Comparison of ENCODE assay signal across 22 cellular contexts in genomic region chr22:47299879-47300697, GRCh38.
"Had no signal": no experiment of that assay in that cellular context is flagged by ENCODE, and none has a peak within 500 bp of the region (broad histone marks: within the 10 kb centered on the region; RNA-seq: fewer than 3 reads in every experiment).

No MANE protein-coding gene starts in this region.

- H3K27ac ChIP-seq: esophagus squamous epithelium, gastroesophageal sphincter, lower lobe of right lung, testis, upper lobe of right lung had no signal

- ATAC-seq: activated naive CD4-positive, alpha-beta T cell treated with anti-CD3 and anti-CD28 coated beads, Interleukin-2, amount 50 U/mL, for 72 hours; activated T-helper 17 cell treated with anti-CD3 and anti-CD28 coated beads, Interleukin-2, amount 50 U/mL, for 72 hours; effector memory CD8-positive, alpha-beta T cell; gastroesophageal sphincter; left lobe of liver; lower lobe of right lung; naive thymus-derived CD4-positive, alpha-beta T cell; stimulated activated naive B cell treated with anti-CD40 and anti-IgM and Interleukin-4, amounts not matched to agents 10 μg/mL and 1 μg/mL and 100 μg/mL, for 72 hours; upper lobe of right lung had no signal

- H3K27me3 ChIP-seq: testis, upper lobe of right lung had no signal

- H3K27ac Mint-ChIP-seq: activated CD4-positive, alpha-beta memory T cell treated with anti-CD3 and anti-CD28 coated beads for 36 hours; activated T-cell treated with anti-CD3 and anti-CD28 coated beads, Interleukin-2, amount 50 U/mL, for 24 hours; activated T-helper 17 cell treated with anti-CD3 and anti-CD28 coated beads, Interleukin-2, amount 50 U/mL, for 72 hours; brain; effector memory CD8-positive, alpha-beta T cell; progenitor cell of endocrine pancreas; stimulated activated naive B cell treated with anti-CD40 and anti-IgM and Interleukin-4, amounts not matched to agents 10 μg/mL and 1 μg/mL and 100 μg/mL, for 72 hours had no signal

- H3K36me3 ChIP-seq: esophagus squamous epithelium, gastroesophageal sphincter, lower lobe of right lung, upper lobe of right lung had no signal

- H3K27me3 Mint-ChIP-seq: activated CD4-positive, alpha-beta memory T cell treated with anti-CD3 and anti-CD28 coated beads for 36 hours; progenitor cell of endocrine pancreas had no signal

- H3K4me1 ChIP-seq: esophagus squamous epithelium, gastroesophageal sphincter, lower lobe of right lung, testis, upper lobe of right lung had no signal

- H3K4me3 Mint-ChIP-seq: activated CD4-positive, alpha-beta memory T cell treated with anti-CD3 and anti-CD28 coated beads for 36 hours; activated T-cell treated with anti-CD3 and anti-CD28 coated beads, Interleukin-2, amount 50 U/mL, for 24 hours; activated T-helper 17 cell treated with anti-CD3 and anti-CD28 coated beads, Interleukin-2, amount 50 U/mL, for 72 hours; brain; effector memory CD8-positive, alpha-beta T cell; naive thymus-derived CD4-positive, alpha-beta T cell; neural crest cell; stimulated activated naive B cell treated with anti-CD40 and anti-IgM and Interleukin-4, amounts not matched to agents 10 μg/mL and 1 μg/mL and 100 μg/mL, for 72 hours had no signal

- H3K9me3 Mint-ChIP-seq: activated CD4-positive, alpha-beta memory T cell treated with anti-CD3 and anti-CD28 coated beads for 36 hours; activated naive CD4-positive, alpha-beta T cell treated with anti-CD3 and anti-CD28 coated beads, Interleukin-2, amount 50 U/mL, for 72 hours; activated T-cell treated with anti-CD3 and anti-CD28 coated beads, Interleukin-2, amount 50 U/mL, for 24 hours; activated T-helper 17 cell treated with anti-CD3 and anti-CD28 coated beads, Interleukin-2, amount 50 U/mL, for 72 hours; neural crest cell had no signal

- H3K4me1 Mint-ChIP-seq: activated T-helper 17 cell treated with anti-CD3 and anti-CD28 coated beads, Interleukin-2, amount 50 U/mL, for 72 hours; brain; neural crest cell; stimulated activated naive B cell treated with anti-CD40 and anti-IgM and Interleukin-4, amounts not matched to agents 10 μg/mL and 1 μg/mL and 100 μg/mL, for 72 hours had no signal

- DNase-seq: activated CD4-positive, alpha-beta memory T cell treated with anti-CD3 and anti-CD28 coated beads for 36 hours; activated CD4-positive, alpha-beta T cell treated with anti-CD3 and anti-CD28 coated beads for 48 hours; activated T-cell treated with anti-CD3 and anti-CD28 coated beads, Interleukin-2, amount 50 U/mL, for 24 hours; caudate nucleus; effector memory CD8-positive, alpha-beta T cell; esophagus squamous epithelium; kidney; lower lobe of right lung; naive thymus-derived CD4-positive, alpha-beta T cell; retina; stimulated activated CD4-positive, alpha-beta T cell treated with anti-CD3 and anti-CD28 coated beads, Interleukin-2, amount 100 ng/mL, for 48 hours; stimulated activated CD8-positive, alpha-beta memory T cell treated with anti-CD3 and anti-CD28 coated beads, Interleukin-4, amount 100 ng/mL, for 48 hours; stimulated activated naive B cell treated with anti-CD40 and anti-IgM and Interleukin-4, amounts not matched to agents 10 μg/mL and 1 μg/mL and 100 μg/mL, for 72 hours; testis; upper lobe of right lung had no signal

- H3K9me3 ChIP-seq: esophagus squamous epithelium, gastroesophageal sphincter, lower lobe of right lung, testis, upper lobe of right lung had no signal

- H3K4me3 ChIP-seq: esophagus squamous epithelium, gastroesophageal sphincter, lower lobe of right lung, testis, upper lobe of right lung had no signal

- H3K36me3 Mint-ChIP-seq: activated CD4-positive, alpha-beta memory T cell treated with anti-CD3 and anti-CD28 coated beads for 36 hours; activated naive CD4-positive, alpha-beta T cell treated with anti-CD3 and anti-CD28 coated beads, Interleukin-2, amount 50 U/mL, for 72 hours; brain; naive thymus-derived CD4-positive, alpha-beta T cell; stimulated activated naive B cell treated with anti-CD40 and anti-IgM and Interleukin-4, amounts not matched to agents 10 μg/mL and 1 μg/mL and 100 μg/mL, for 72 hours had no signal
